26 cellular contexts compared by ENCODE assay signal in genomic region chr16:68722119-68723024, GRCh38. TPM values are rescaled to one million over a fixed set of nuclear protein-coding genes. Genes with fewer than 3 reads are reported as not detected.
DNase-seq lines count a peak whose midpoint lies in the region; ATAC-seq, FAIRE-seq and TF ChIP-seq lines count a peak whose summit lies in the region.
"Had no signal": no experiment of that assay in that cellular context is flagged by ENCODE, and none has a peak within 500 bp of the region (broad histone marks: within the 10 kb centered on the region; RNA-seq: fewer than 3 reads in every experiment).

No MANE protein-coding gene starts in this region.

- no peaks in the 10 kb centered on the region for H3K9me3 ChIP-seq in colonic mucosa
- no peaks in the 10 kb centered on the region for H3K9me3 ChIP-seq in mucosa of rectum (ENCODE audit: control insufficient read depth in 2 of 2, low read length in 2 of 2)
- H3K9me3 ChIP-seq in suprapubic skin, result no peaks in the 10 kb centered on the region
- H3K9me3 ChIP-seq: BLaER1, SJCRH30 had no signal

- H3K27me3 ChIP-seq in colonic mucosa (no peaks in the 10 kb centered on the region), mucosa of rectum (ENCODE audit: control insufficient read depth in 2 of 2, insufficient read depth in 2 of 2, low read length in 2 of 2) (no peaks in the 10 kb centered on the region), suprapubic skin (no peaks in the 10 kb centered on the region)
- H3K27me3 ChIP-seq: BLaER1, SJCRH30 had no signal

- TF ChIP-seq CTCF in C4-2B (conservative IDR thresholded peaks at IDR 0.05) (no peak), colonic mucosa (IDR thresholded peaks at IDR 0.05) (no peak), suprapubic skin (IDR thresholded peaks at IDR 0.05) (no peak)

- DNase-seq in LoVo (ENCODE audit: low spot score) (peak; percentile 69), colonic mucosa (peak; percentile 91), suprapubic skin (ENCODE audit: low spot score in 2 of 2) (no peak), frontal cortex (ENCODE audit: low spot score in 2 of 2) (no peak)
- DNase-seq: CD8-positive, alpha-beta T cell; DMS53; EL; Kasumi-1; MM.1S; NCI-H1092 treated with DMSO at 0.1 percent for 48 hours; NCI-H146; NCI-H2029 treated with DMSO at 0.1 percent for 48 hours; NCI-H446 treated with DMSO at 0.1 percent for 48 hours; NCI-H69; PC-3; SJCRH30 had no signal

- no peak for FAIRE-seq in frontal cortex (lab: Jason Lieb, UNC)
- FAIRE-seq: GM12892, GM18507, HTR-8/SVneo had no signal

- no peak for TF ChIP-seq POLR2A in suprapubic skin (IDR thresholded peaks at IDR 0.05)

- H3K9ac ChIP-seq in colonic mucosa (ENCODE audit: low read depth in 2 of 2, low read length in 2 of 2) (peak overlapping the region in 1 of 2 donors; percentile 46), mucosa of rectum (ENCODE audit: low read depth in 1 of 2, low read length in 2 of 2) (peak overlapping the region in 1 of 2 donors; percentile 36)
- H3K9ac ChIP-seq: BLaER1 had no signal

- ATAC-seq in HG03025 (IDR thresholded peaks at IDR 0.05; ENCODE audit: low FRiP score, unreplicated experiment) (no peak), GM18517 (IDR thresholded peaks at IDR 0.05; ENCODE audit: unreplicated experiment) (no peak)
- ATAC-seq: CD8-positive, alpha-beta T cell; PC-3 had no signal

- no peak overlapping the region for H3K4me3 ChIP-seq in colonic mucosa
- peak overlapping the region in 1 of 2 donors; percentile 27 for H3K4me3 ChIP-seq in mucosa of rectum (ENCODE audit: low read length in 2 of 2)
- no peak overlapping the region for H3K4me3 ChIP-seq in suprapubic skin
- H3K4me3 ChIP-seq: BLaER1, SJCRH30 had no signal

- 54% methylated on average over 12 of the region's 12 CpGs for WGBS in suprapubic skin

- no peak for TF ChIP-seq EP300 in suprapubic skin (IDR thresholded peaks at IDR 0.05)

- H3K36me3 ChIP-seq in colonic mucosa (no peaks in the 10 kb centered on the region), mucosa of rectum (ENCODE audit: control insufficient read depth in 2 of 2, insufficient read depth in 2 of 2, low read length in 2 of 2) (no peaks in the 10 kb centered on the region), suprapubic skin (no peaks in the 10 kb centered on the region)
- H3K36me3 ChIP-seq: BLaER1, SJCRH30 had no signal

- peak overlapping the region; percentile 40 for H3K27ac ChIP-seq in C4-2B
- peak overlapping the region; percentile 90 for H3K27ac ChIP-seq in colonic mucosa
- peak overlapping the region; percentile 74 to 91 for H3K27ac ChIP-seq in mucosa of rectum (ENCODE audit: low read depth in 2 of 2, low read length in 2 of 2)
- no peak overlapping the region for H3K27ac ChIP-seq in suprapubic skin
- H3K27ac ChIP-seq: BLaER1, HL-60, SJCRH30 had no signal

- intact Hi-C loops in colonic mucosa (cut with DNase I), result no loop called here

- H3K4me1 ChIP-seq in colonic mucosa (no peaks in the 10 kb centered on the region), mucosa of rectum (ENCODE audit: control insufficient read depth in 2 of 2, insufficient read depth in 2 of 2, low read length in 2 of 2) (peaks cover 18 to 37% of the 10 kb centered on the region in 2 donors), suprapubic skin (peaks cover 2% of the 10 kb centered on the region)
- H3K4me1 ChIP-seq: BLaER1, SJCRH30 had no signal

RNA-seq across cellular contexts. Expression of gene CDH1, which starts 14.7 kb away (rescaled TPM):
- total RNA-seq in colonic mucosa (100 to 1,000 TPM; 494 to 519 TPM), suprapubic skin (100 to 1,000 TPM; 175 to 248 (median 223) TPM), frontal cortex (1.6 TPM)
- total RNA-seq: H4, SJCRH30 had no signal

Comparison
In these comparisons a context has a peak if more than half of its experiments do, and no peak if none do; other contexts are left out.
1. DNase-seq: peak in LoVo (single experiment) and colonic mucosa (single experiment); none in suprapubic skin (0 of 2) and frontal cortex (0 of 2).
2. RNA of gene CDH1, which starts 14.7 kb away (total RNA-seq): 494 to 519 TPM in colonic mucosa and 175 to 248 TPM in suprapubic skin; 1.6 TPM in frontal cortex (single experiment); every median in the first group is over 10 times any median in the second.